8 cellular contexts compared by ENCODE assay signal in the genomic region with DNA sequence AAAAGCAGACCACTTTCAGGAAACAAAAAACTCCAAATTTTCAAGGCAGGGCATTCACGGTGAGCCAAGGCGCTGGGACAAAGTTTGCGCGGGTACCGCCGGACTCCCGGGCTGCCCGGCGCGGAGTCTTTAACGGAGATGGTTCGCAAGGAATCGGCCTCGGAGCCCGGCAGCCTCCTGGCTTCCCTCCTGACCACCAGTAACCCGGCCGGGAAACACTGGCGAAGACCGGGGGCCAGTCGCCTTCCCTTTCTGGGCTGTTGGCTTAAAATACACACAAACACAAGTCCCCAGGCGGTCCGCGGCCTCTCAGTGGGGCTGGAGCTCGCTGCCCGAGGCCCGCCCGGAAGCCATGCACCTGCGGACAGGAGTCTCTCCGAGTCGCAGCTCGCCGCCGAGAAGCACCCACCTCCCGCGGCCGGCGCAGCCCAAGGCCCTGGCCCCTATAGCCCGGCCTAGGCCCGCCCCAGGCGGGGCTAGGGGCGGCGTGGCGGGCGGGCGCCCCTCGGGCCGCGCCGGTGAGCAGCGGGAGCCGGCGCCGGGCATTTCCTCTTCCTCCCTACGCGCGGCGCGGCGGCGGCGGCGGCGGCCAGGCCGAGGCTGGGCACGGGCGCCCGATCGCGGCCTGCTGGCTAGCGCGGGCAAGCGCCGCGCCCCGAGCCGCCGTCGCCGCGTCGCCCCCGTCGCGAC. TPM values are rescaled to one million over a fixed set of nuclear protein-coding genes. Genes with fewer than 3 reads are reported as not detected.
A peak's percentile ranks its signal among the peaks of the same experiment; 100 is the strongest.
DNase-seq lines count a peak whose midpoint lies in the region; ATAC-seq lines count a peak whose summit lies in the region.

No MANE protein-coding gene starts in this region.

- no peaks in the 10 kb centered on the region for H3K9me3 Mint-ChIP-seq in stimulated activated memory B cell treated with anti-CD40 and anti-IgM and Interleukin-4, amounts not matched to agents 10 μg/mL and 1 μg/mL and 100 μg/mL, for 72 hours

- H3K27me3 ChIP-seq in esophagus (ENCODE audit: control insufficient read depth in 1 of 2, insufficient read depth in 2 of 2, low read length in 2 of 2) (no peaks in the 10 kb centered on the region), muscle layer of duodenum (ENCODE audit: low read depth, low read length) (no peaks in the 10 kb centered on the region)

- H3K27ac ChIP-seq in esophagus (ENCODE audit: low read depth in 2 of 2, low read length in 1 of 2) (peak overlapping the region; percentile 98 to 100), muscle layer of duodenum (ENCODE audit: low read length) (peak overlapping the region; percentile 90)

- peaks cover 33% of the 10 kb centered on the region for H3K36me3 Mint-ChIP-seq in stimulated activated memory B cell treated with anti-CD40 and anti-IgM and Interleukin-4, amounts not matched to agents 10 μg/mL and 1 μg/mL and 100 μg/mL, for 72 hours

- H3K4me1 ChIP-seq in esophagus (ENCODE audit: control insufficient read depth in 2 of 2, insufficient read depth in 2 of 2, low read length in 1 of 2) (no peaks in the 10 kb centered on the region), muscle layer of duodenum (ENCODE audit: control insufficient read depth in 1 of 2, insufficient read depth in 2 of 2, low read length in 2 of 2) (peaks cover 16 to 37% of the 10 kb centered on the region in 2 donors)

- peak; percentile 36 for ATAC-seq in HG02938 (IDR thresholded peaks at IDR 0.05; ENCODE audit: unreplicated experiment)
- peak; percentile 80 for ATAC-seq in stimulated activated memory B cell treated with anti-CD40 and anti-IgM and Interleukin-4, amounts not matched to agents 10 μg/mL and 1 μg/mL and 100 μg/mL, for 72 hours

- peak overlapping the region; percentile 99 for H3K27ac Mint-ChIP-seq in stimulated activated memory B cell treated with anti-CD40 and anti-IgM and Interleukin-4, amounts not matched to agents 10 μg/mL and 1 μg/mL and 100 μg/mL, for 72 hours

- H3K4me3 Mint-ChIP-seq in stimulated activated memory B cell treated with anti-CD40 and anti-IgM and Interleukin-4, amounts not matched to agents 10 μg/mL and 1 μg/mL and 100 μg/mL, for 72 hours = peak overlapping the region; percentile 99

- H3K36me3 ChIP-seq in esophagus (ENCODE audit: control insufficient read depth in 2 of 2, insufficient read depth in 2 of 2, low read length in 1 of 2) (no peaks in the 10 kb centered on the region), muscle layer of duodenum (ENCODE audit: control insufficient read depth in 1 of 2, insufficient read depth in 2 of 2, low read length in 2 of 2) (peaks cover 0 to 8% of the 10 kb centered on the region in 2 donors)

- H3K9me3 ChIP-seq in esophagus (ENCODE audit: control insufficient read depth in 2 of 2, insufficient read depth in 1 of 2, low read depth in 1 of 2, low read length in 1 of 2) (no peaks in the 10 kb centered on the region), muscle layer of duodenum (ENCODE audit: control insufficient read depth in 1 of 2, low read length in 2 of 2) (no peaks in the 10 kb centered on the region)

- H3K4me1 Mint-ChIP-seq in stimulated activated memory B cell treated with anti-CD40 and anti-IgM and Interleukin-4, amounts not matched to agents 10 μg/mL and 1 μg/mL and 100 μg/mL, for 72 hours = peaks cover 51% of the 10 kb centered on the region

- WGBS in esophagus, 2 donors = 0% methylated on average over 53 to 84 of the region's 84 CpGs

- H3K27me3 Mint-ChIP-seq in stimulated activated memory B cell treated with anti-CD40 and anti-IgM and Interleukin-4, amounts not matched to agents 10 μg/mL and 1 μg/mL and 100 μg/mL, for 72 hours = no peaks in the 10 kb centered on the region

- DNase-seq in SIG-M5 treated with dmso at 0.1 percent for 504 hours (lab: John Stamatoyannopoulos, UW; ENCODE audit: unreplicated experiment) = peak; percentile 64
- DNase-seq in SIG-M5 (lab: John Stamatoyannopoulos, UW) = no peak
- DNase-seq in NCI-H510A treated with DMSO at 0.1 percent for 48 hours (lab: John Stamatoyannopoulos, UW) = peak; percentile 77
- DNase-seq in activated T-cell treated with anti-CD3 and anti-CD28 coated beads for 4 hours = peak; percentile 14

- H3K4me3 ChIP-seq in esophagus (ENCODE audit: low read depth in 1 of 2, low read length in 2 of 2) (peak overlapping the region; percentile 89 to 95), muscle layer of duodenum (ENCODE audit: low read depth in 1 of 2, low read length in 2 of 2) (peak overlapping the region; percentile 77 to 81)

RNA-seq across cellular contexts. Expression of gene KCMF1, which starts 0.6 kb away (rescaled TPM):
- polyA plus RNA-seq in esophagus = 10 to 100 TPM; 33.7 to 52.7 TPM
